ENCODE assay signal across 7 cellular contexts in genomic region chr3:184229424-184230080, GRCh38. TPM values are rescaled to one million over a fixed set of nuclear protein-coding genes. Genes with fewer than 3 reads are reported as not detected.
DNase-seq lines count a peak whose midpoint lies in the region; ATAC-seq and TF ChIP-seq lines count a peak whose summit lies in the region.

Gene VWA5B2, plus strand, starts transcription at chr3:184229585. Its CDS starts 944 bp downstream, at chr3:184230529.

- peak; percentile 87 for DNase-seq in NCI-H2196 treated with DMSO at 0.1 percent for 48 hours (lab: John Stamatoyannopoulos, UW; ENCODE audit: unreplicated experiment)
- DNase-seq in activated CD4-positive, alpha-beta T cell treated with anti-CD3 and anti-CD28 coated beads for 48 hours, result peak; percentile 74
- DNase-seq in coronary artery (ENCODE audit: low spot score), result no peak
- DNase-seq in lung microvascular endothelial cell (ENCODE audit: low read depth in 2 of 2), result peak; percentile 40 to 74
- DNase-seq in stimulated activated CD8-positive, alpha-beta memory T cell treated with anti-CD3 and anti-CD28 coated beads, Interleukin-12 subunit alpha, Interleukin-12 subunit beta, amount 100 ng/mL, for 24 hours (ENCODE audit: extremely low read depth), result peak; percentile 40

- H3K4me3 ChIP-seq in coronary artery, result peak within 1 kb of the TSS; percentile 73

- ATAC-seq in GM18498 (IDR thresholded peaks at IDR 0.05; ENCODE audit: unreplicated experiment), result peak; percentile 82
- ATAC-seq in HG02938 (IDR thresholded peaks at IDR 0.05; ENCODE audit: unreplicated experiment), result peak; percentile 60

- no peak within 1 kb of the TSS for H3K27ac ChIP-seq in coronary artery

- no peak for TF ChIP-seq CTCF in coronary artery (IDR thresholded peaks at IDR 0.05)

RNA-seq across cellular contexts. Expression of gene VWA5B2, which starts in this region (rescaled TPM):
- under 0.01 TPM in 1 of 2 replicates, not detected in the other for total RNA-seq in lung microvascular endothelial cell

Comparison
In these comparisons a context has a peak if more than half of its experiments do, and no peak if none do; other contexts are left out.
1. Peak in DNase-seq in lung microvascular endothelial cell; RNA of the gene not detected or under 1 TPM.